In the genomic region with DNA sequence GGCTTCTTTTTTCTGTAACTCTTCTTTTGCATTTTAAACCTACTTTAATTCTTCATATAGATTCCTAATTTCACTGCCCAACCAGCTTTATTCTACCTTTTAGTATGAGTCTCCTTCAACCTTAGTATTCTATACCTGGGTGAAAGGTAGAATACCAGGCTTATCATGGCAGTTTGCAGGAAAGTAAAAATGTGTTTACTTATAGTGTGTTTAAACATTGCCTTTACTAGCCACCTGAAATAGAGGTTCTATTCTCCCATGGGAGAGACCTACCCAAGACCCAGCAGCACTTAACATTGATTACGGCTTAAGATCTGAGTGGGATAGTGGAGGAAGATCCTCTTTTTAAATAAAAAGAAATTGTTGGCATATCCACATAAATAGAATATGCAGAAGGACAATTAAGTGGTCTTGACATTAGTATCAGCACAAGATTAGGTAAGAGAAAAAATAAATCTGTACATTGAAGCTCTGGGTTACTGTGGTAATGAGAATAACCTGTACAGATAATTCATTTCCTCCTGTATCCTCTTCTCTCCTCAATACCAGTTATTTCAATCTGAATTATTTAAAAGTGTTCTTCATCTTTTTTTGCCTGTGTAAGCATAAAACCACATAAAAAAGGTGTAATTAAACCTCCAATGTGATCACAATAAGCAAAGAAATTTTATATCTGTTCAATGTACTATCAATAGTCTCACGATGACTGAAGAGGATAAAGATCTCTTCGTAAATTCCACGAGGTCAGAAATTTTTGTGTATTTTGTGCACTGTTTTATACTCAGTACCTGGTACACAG, we compare ENCODE assay signal across 2 cellular contexts.
TF ChIP-seq lines count a peak whose summit lies in the region.

No MANE protein-coding gene starts in this region.

TF ChIP-seq in GM23338, 12 proteins besides CTCF, POLR2A, EP300 and RAD21 (continued from another document):
- TF ChIP-seq EZH2 (IDR thresholded peaks at IDR 0.05; ENCODE audit: low read depth, unreplicated experiment) (no peak), CREB1 (CRISPR knock-in tag; IDR thresholded peaks at IDR 0.05; ENCODE audit: low read depth) (no peak), NANOG (IDR thresholded peaks at IDR 0.05; ENCODE audit: borderline replicate concordance) (no peak), POLR2AphosphoS5 (IDR thresholded peaks at IDR 0.05; ENCODE audit: low read depth) (no peak), JUNB (IDR thresholded peaks at IDR 0.05; ENCODE audit: unreplicated experiment) (no peak), REST (IDR thresholded peaks at IDR 0.05; ENCODE audit: unreplicated experiment) (no peak), ZNF462 (CRISPR knock-in tag; IDR thresholded peaks at IDR 0.05) (no peak)

TF ChIP-seq in WTC11, 78 proteins besides CTCF, POLR2A, EP300 and RAD21 (continued from another document):
- TF ChIP-seq, protein P1, sequence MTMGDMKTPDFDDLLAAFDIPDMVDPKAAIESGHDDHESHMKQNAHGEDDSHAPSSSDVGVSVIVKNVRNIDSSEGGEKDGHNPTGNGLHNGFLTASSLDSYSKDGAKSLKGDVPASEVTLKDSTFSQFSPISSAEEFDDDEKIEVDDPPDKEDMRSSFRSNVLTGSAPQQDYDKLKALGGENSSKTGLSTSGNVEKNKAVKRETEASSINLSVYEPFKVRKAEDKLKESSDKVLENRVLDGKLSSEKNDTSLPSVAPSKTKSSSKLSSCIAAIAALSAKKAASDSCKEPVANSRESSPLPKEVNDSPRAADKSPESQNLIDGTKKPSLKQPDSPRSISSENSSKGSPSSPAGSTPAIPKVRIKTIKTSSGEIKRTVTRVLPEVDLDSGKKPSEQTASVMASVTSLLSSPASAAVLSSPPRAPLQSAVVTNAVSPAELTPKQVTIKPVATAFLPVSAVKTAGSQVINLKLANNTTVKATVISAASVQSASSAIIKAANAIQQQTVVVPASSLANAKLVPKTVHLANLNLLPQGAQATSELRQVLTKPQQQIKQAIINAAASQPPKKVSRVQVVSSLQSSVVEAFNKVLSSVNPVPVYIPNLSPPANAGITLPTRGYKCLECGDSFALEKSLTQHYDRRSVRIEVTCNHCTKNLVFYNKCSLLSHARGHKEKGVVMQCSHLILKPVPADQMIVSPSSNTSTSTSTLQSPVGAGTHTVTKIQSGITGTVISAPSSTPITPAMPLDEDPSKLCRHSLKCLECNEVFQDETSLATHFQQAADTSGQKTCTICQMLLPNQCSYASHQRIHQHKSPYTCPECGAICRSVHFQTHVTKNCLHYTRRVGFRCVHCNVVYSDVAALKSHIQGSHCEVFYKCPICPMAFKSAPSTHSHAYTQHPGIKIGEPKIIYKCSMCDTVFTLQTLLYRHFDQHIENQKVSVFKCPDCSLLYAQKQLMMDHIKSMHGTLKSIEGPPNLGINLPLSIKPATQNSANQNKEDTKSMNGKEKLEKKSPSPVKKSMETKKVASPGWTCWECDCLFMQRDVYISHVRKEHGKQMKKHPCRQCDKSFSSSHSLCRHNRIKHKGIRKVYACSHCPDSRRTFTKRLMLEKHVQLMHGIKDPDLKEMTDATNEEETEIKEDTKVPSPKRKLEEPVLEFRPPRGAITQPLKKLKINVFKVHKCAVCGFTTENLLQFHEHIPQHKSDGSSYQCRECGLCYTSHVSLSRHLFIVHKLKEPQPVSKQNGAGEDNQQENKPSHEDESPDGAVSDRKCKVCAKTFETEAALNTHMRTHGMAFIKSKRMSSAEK (CRISPR knock-in tag; IDR thresholded peaks at IDR 0.05; ENCODE audit: borderline replicate concordance), result no peak
- no peak for TF ChIP-seq RORB (CRISPR knock-in tag; IDR thresholded peaks at IDR 0.05)
- no peak for TF ChIP-seq FOXK1 (CRISPR knock-in tag; IDR thresholded peaks at IDR 0.05)
- TF ChIP-seq TEAD1 (CRISPR knock-in tag; IDR thresholded peaks at IDR 0.05), result no peak
- TF ChIP-seq NFATC4 (CRISPR knock-in tag; IDR thresholded peaks at IDR 0.05), result no peak
- TF ChIP-seq ESRRA (CRISPR knock-in tag; IDR thresholded peaks at IDR 0.05; ENCODE audit: borderline replicate concordance), result no peak
- TF ChIP-seq NFYB (CRISPR knock-in tag; conservative IDR thresholded peaks at IDR 0.05; ENCODE audit: low read depth), result no peak
- no peak for TF ChIP-seq FOXP1 (CRISPR knock-in tag; IDR thresholded peaks at IDR 0.05; ENCODE audit: borderline replicate concordance)
- TF ChIP-seq, protein P2, sequence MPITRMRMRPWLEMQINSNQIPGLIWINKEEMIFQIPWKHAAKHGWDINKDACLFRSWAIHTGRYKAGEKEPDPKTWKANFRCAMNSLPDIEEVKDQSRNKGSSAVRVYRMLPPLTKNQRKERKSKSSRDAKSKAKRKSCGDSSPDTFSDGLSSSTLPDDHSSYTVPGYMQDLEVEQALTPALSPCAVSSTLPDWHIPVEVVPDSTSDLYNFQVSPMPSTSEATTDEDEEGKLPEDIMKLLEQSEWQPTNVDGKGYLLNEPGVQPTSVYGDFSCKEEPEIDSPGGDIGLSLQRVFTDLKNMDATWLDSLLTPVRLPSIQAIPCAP (CRISPR knock-in tag; IDR thresholded peaks at IDR 0.05), result no peak
- TF ChIP-seq JAZF1 (CRISPR knock-in tag; IDR thresholded peaks at IDR 0.05), result no peak
- TF ChIP-seq IRF2 (CRISPR knock-in tag; IDR thresholded peaks at IDR 0.05; ENCODE audit: borderline replicate concordance, low read depth), result no peak
